ENCODE assay signal across 11 cellular contexts in the genomic region with DNA sequence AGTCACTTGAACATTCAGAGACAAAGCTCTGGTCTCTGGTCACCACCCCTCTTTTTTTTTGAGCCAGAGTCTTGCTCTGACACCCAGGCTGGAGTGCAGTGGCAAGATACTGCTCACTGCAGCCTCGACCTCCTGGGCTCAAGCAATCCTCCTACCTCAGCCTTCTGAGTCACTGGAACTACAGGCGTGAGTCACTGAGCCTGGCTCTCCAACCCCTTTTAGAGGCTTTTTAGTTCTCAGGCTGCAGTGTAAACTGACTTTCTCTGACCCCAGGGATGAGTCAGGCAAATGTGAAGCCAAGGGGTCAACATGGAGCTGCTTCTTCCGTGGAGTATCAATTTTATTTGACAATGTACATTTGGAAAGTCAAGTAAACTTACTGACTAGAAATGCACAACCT.
A peak's percentile ranks its signal among the peaks of the same experiment; 100 is the strongest.
DNase-seq lines count a peak whose midpoint lies in the region; ATAC-seq, FAIRE-seq and TF ChIP-seq lines count a peak whose summit lies in the region.
"Had no signal": no experiment of that assay in that cellular context is flagged by ENCODE, and none has a peak within 500 bp of the region (broad histone marks: within the 10 kb centered on the region; RNA-seq: fewer than 3 reads in every experiment).

No MANE protein-coding gene starts in this region.

- FAIRE-seq in HTR-8/SVneo (lab: Jason Lieb, UNC), result no peak
- FAIRE-seq: pancreas had no signal

- intact Hi-C loops in OCI-LY7 (cut with micrococcal nuclease; ENCODE audit: unreplicated experiment), result no loop called here
- intact Hi-C loops in spleen (cut with DNase I; ENCODE audit: low total_unique reads), result loop anchor here (10.0 kb wide), 1 partner anchor 125 kb away; no protein-coding TSS in a partner anchor
- intact Hi-C loops in lower lobe of right lung (cut with DNase I), result no loop called here

- H3K9me2 ChIP-seq in OCI-LY7 (ENCODE audit: insufficient read depth, low read length), result no peaks in the 10 kb centered on the region

- peaks cover 14% of the 10 kb centered on the region for H3K4me1 ChIP-seq in mesodermal cell (ENCODE audit: control insufficient read depth, insufficient read depth, low read length, poor library complexity, severe bottlenecking)
- no peaks in the 10 kb centered on the region for H3K4me1 ChIP-seq in effector memory CD4-positive, alpha-beta T cell (ENCODE audit: control insufficient read depth, insufficient read depth, low read length, poor library complexity, severe bottlenecking)
- no peaks in the 10 kb centered on the region for H3K4me1 ChIP-seq in OCI-LY7 (ENCODE audit: insufficient read depth, low read length, poor library complexity, severe bottlenecking)
- H3K4me1 ChIP-seq in spleen, result peaks cover 0 to 25% (median 3%) of the 10 kb centered on the region in 6 donors
- H3K4me1 ChIP-seq in lower lobe of right lung, result peaks cover 15% of the 10 kb centered on the region
- H3K4me1 ChIP-seq: pancreas had no signal

- POLR2A ChIA-PET in OCI-LY7 (lab: Charles Lee), result interaction anchor here (1.2 kb wide), 1 partner anchor 10 kb away, joined by 3 read pairs; no protein-coding TSS in a partner anchor

- H3K4me3 ChIP-seq in astrocyte of the spinal cord (ENCODE audit: low read depth, low read length) (no peak overlapping the region), mesodermal cell (ENCODE audit: extremely low read depth, insufficient read depth, low read length, poor library complexity, severe bottlenecking) (no peak overlapping the region), OCI-LY7 (ENCODE audit: low read depth, low read length, poor library complexity, severe bottlenecking) (no peak overlapping the region), spleen (no peak overlapping the region), lower lobe of right lung (no peak overlapping the region)
- no peak overlapping the region for H3K4me3 ChIP-seq in effector memory CD4-positive, alpha-beta T cell (ENCODE audit: insufficient read depth, low read depth, low read length, poor library complexity, severe bottlenecking)
- H3K4me3 ChIP-seq: pancreas had no signal

- H3K27me3 ChIP-seq in effector memory CD4-positive, alpha-beta T cell (replicated peaks; ENCODE audit: control insufficient read depth, insufficient read depth, low read length, poor library complexity, severe bottlenecking), result no peaks in the 10 kb centered on the region
- no peaks in the 10 kb centered on the region for H3K27me3 ChIP-seq in spleen (replicated peaks in 1 of 7)
- H3K27me3 ChIP-seq in lower lobe of right lung (ENCODE audit: low read depth), result no peaks in the 10 kb centered on the region
- H3K27me3 ChIP-seq: pancreas had no signal

- H3K27ac ChIP-seq in mesodermal cell (ENCODE audit: low read depth, low read length, severe bottlenecking), result peak overlapping the region; percentile 57
- H3K27ac ChIP-seq in effector memory CD4-positive, alpha-beta T cell (ENCODE audit: insufficient read depth, low read length, poor library complexity, severe bottlenecking), result no peak overlapping the region
- H3K27ac ChIP-seq in OCI-LY7 (ENCODE audit: low read depth, low read length, poor library complexity, severe bottlenecking), result no peak overlapping the region
- no peak overlapping the region for H3K27ac ChIP-seq in spleen
- no peak overlapping the region for H3K27ac ChIP-seq in lower lobe of right lung
- H3K27ac ChIP-seq: pancreas had no signal

- H3K79me2 ChIP-seq in OCI-LY7 (ENCODE audit: insufficient read depth, low read depth, low read length), result no peaks in the 10 kb centered on the region

- peak; percentile 50 for DNase-seq in AG20443 (ENCODE audit: low spot score)
- peak; percentile 39 for DNase-seq in HTR-8/SVneo (ENCODE audit: insufficient read length, low spot score)
- DNase-seq in astrocyte of the spinal cord (ENCODE audit: low read depth, low spot score), result peak; percentile 89
- no peak for DNase-seq in effector memory CD4-positive, alpha-beta T cell
- DNase-seq in OCI-LY7 (ENCODE audit: low spot score), result no peak
- DNase-seq in spleen, result no peak
- no peak for DNase-seq in lower lobe of right lung
- DNase-seq: hypothalamus, NCI-H774, pancreas had no signal

- ATAC-seq in lower lobe of right lung, result no peak

- H4K20me1 ChIP-seq in OCI-LY7 (ENCODE audit: insufficient read depth, low read length), result no peaks in the 10 kb centered on the region

- BruUV-seq in OCI-LY7 (replicated peaks; lab: Mats Ljungman, UMichigan), result no TSS peak

- WGBS in mesodermal cell (ENCODE audit: insufficient coverage in 2 of 2), 2 experiments, result 65 to 75% methylated on average over 1 to 2 of the region's 3 CpGs
- 54 to 84% (median 71%) methylated on average over 3 of the region's 3 CpGs for WGBS in spleen, 5 donors

- no peak for TF ChIP-seq POLR2A in spleen (IDR thresholded peaks at IDR 0.05)

- CTCF ChIA-PET in OCI-LY7 (lab: Charles Lee; ENCODE audit: unreplicated experiment), result no interaction called here

- in situ Hi-C loops in astrocyte of the spinal cord (cut with HindIII; ENCODE audit: low sequenced_read_pairs), result no loop called here

- H2AFZ ChIP-seq in OCI-LY7 (ENCODE audit: low read length), result no peak overlapping the region

- H3K4me2 ChIP-seq in OCI-LY7 (ENCODE audit: low read length), result no peak overlapping the region

- H3K9me3 ChIP-seq in mesodermal cell (ENCODE audit: control insufficient read depth, low read length) (peaks cover 3% of the 10 kb centered on the region), OCI-LY7 (ENCODE audit: low read length) (no peaks in the 10 kb centered on the region), spleen (no peaks in the 10 kb centered on the region), lower lobe of right lung (no peaks in the 10 kb centered on the region)
- H3K9me3 ChIP-seq in effector memory CD4-positive, alpha-beta T cell (ENCODE audit: control insufficient read depth, low read length), result no peaks in the 10 kb centered on the region
- H3K9me3 ChIP-seq: pancreas had no signal

- TF ChIP-seq CTCF in astrocyte of the spinal cord (IDR thresholded peaks at IDR 0.05; ENCODE audit: low read depth, low read length) (no peak), OCI-LY7 (conservative IDR thresholded peaks at IDR 0.05; ENCODE audit: low read length) (no peak), spleen (IDR thresholded peaks at IDR 0.05 in 8 of 11, conservative IDR thresholded peaks at IDR 0.05 in 3 of 11) (no peak), lower lobe of right lung (IDR thresholded peaks at IDR 0.05) (no peak)

- H3K36me3 ChIP-seq in mesodermal cell (ENCODE audit: control insufficient read depth, insufficient read depth, low read length) (no peaks in the 10 kb centered on the region), OCI-LY7 (ENCODE audit: insufficient read depth, low read length) (no peaks in the 10 kb centered on the region), spleen (no peaks in the 10 kb centered on the region), lower lobe of right lung (no peaks in the 10 kb centered on the region)
- no peaks in the 10 kb centered on the region for H3K36me3 ChIP-seq in effector memory CD4-positive, alpha-beta T cell (ENCODE audit: control insufficient read depth, insufficient read depth, low read length)
- H3K36me3 ChIP-seq: pancreas had no signal

Comparison
In these comparisons a context has a peak if more than half of its experiments do, and no peak if none do; other contexts are left out.
1. DNase-seq: peak in AG20443 (single experiment), HTR-8/SVneo (single experiment) and astrocyte of the spinal cord (single experiment); none in effector memory CD4-positive, alpha-beta T cell (0 of 3), OCI-LY7 (single experiment), spleen (single experiment) and lower lobe of right lung (single experiment).